ENCODE assay signal across 15 cellular contexts in the genomic region with DNA sequence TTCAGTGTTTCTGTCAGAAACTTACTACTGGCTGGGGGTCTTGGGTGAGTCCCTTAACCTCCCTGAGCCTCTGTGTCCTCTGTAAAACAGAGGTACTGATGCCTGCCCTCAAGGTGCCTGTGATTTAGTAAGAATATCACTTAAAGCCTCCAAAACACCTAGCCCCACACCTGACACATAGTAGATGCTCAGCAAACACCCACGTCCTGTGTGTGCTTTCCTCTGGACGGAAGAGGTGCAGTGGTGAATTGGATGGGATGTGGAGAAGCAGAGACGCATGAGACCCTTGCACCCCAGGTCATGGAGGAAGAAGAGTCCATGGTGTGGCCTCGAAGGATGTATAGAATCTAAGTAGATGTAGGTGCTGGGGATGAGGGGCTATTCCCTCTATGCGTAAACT.
DNase-seq lines count a peak whose midpoint lies in the region; ATAC-seq and TF ChIP-seq lines count a peak whose summit lies in the region.
"Had no signal": no experiment of that assay in that cellular context is flagged by ENCODE, and none has a peak within 500 bp of the region (broad histone marks: within the 10 kb centered on the region; RNA-seq: fewer than 3 reads in every experiment).

No MANE protein-coding gene starts in this region.

- H2BK20ac ChIP-seq in IMR-90 (ENCODE audit: low read depth, low read length), result peak overlapping the region; percentile 25; the same call in 1 of the 2 replicates

- no peak for TF ChIP-seq CTCF in activated CD8-positive, alpha-beta T cell treated with anti-CD3 and anti-CD28 coated beads for 36 hours (IDR thresholded peaks at IDR 0.05)
- no peak for TF ChIP-seq CTCF in IMR-90 (conservative IDR thresholded peaks at IDR 0.05; ENCODE audit: low read depth, low read length)

- peak overlapping the region; percentile 15 for H4K5ac ChIP-seq in IMR-90 (ENCODE audit: low read depth, low read length)

- no peak overlapping the region for H3K56ac ChIP-seq in IMR-90 (ENCODE audit: extremely low read depth, insufficient read depth, low read length)

- no peak for TF ChIP-seq RAD21 in IMR-90 (IDR thresholded peaks at IDR 0.05; ENCODE audit: low read length)

- H2AK5ac ChIP-seq in IMR-90 (ENCODE audit: low read depth, low read length), result peak overlapping the region; percentile 96

- BruUV-seq in IMR-90 (replicated peaks; lab: Mats Ljungman, UMichigan), result no TSS peak

- H3K36me3 Mint-ChIP-seq in activated CD8-positive, alpha-beta T cell treated with anti-CD3 and anti-CD28 coated beads, Interleukin-2, amount 10 ng/mL, durations not matched to agents 7 days and 5 days (ENCODE audit: low read depth), result peaks cover 27% of the 10 kb centered on the region
- H3K36me3 Mint-ChIP-seq in activated CD8-positive, alpha-beta T cell treated with anti-CD3 and anti-CD28 coated beads for 36 hours (ENCODE audit: low read depth), result peaks cover 12% of the 10 kb centered on the region
- H3K36me3 Mint-ChIP-seq in immature natural killer cell, result peaks cover 8 to 18% (median 9%) of the 10 kb centered on the region in 3 donors
- peaks cover 61% of the 10 kb centered on the region for H3K36me3 Mint-ChIP-seq in stimulated activated effector memory CD8-positive, alpha-beta T cell treated with anti-CD3 and anti-CD28 coated beads, Interleukin-12 subunit alpha, Interleukin-12 subunit beta, amount 100 ng/mL, for 72 hours

- no peak for DNase-seq in activated CD8-positive, alpha-beta T cell treated with anti-CD3 and anti-CD28 coated beads, Interleukin-2, amount 10 ng/mL, durations not matched to agents 7 days and 5 days
- DNase-seq in activated CD8-positive, alpha-beta T cell treated with anti-CD3 and anti-CD28 coated beads for 36 hours, result no peak
- DNase-seq in IMR-90 (no peak), immature natural killer cell (no peak), AG20443 (ENCODE audit: low spot score) (no peak), HUDEP-2 (lab: John Stamatoyannopoulos, UW; ENCODE audit: unreplicated experiment in 76 of 76) (no peak)
- DNase-seq in stimulated activated effector memory CD8-positive, alpha-beta T cell treated with anti-CD3 and anti-CD28 coated beads, Interleukin-12 subunit alpha, Interleukin-12 subunit beta, amount 100 ng/mL, for 72 hours (ENCODE audit: low spot score in 2 of 2), result no peak
- DNase-seq: 8988T, GF-D8, GOT3, MG63, NCI-H1930, NCI-H774 had no signal

- H3K18ac ChIP-seq in IMR-90 (ENCODE audit: low read depth, low read length), result peak overlapping the region; percentile 46

- H2AK9ac ChIP-seq in IMR-90 (replicated peaks; ENCODE audit: low read depth, low read length, poor library complexity), result peak overlapping the region; percentile 78

- no peaks in the 10 kb centered on the region for H3K9me3 ChIP-seq in IMR-90 (ENCODE audit: control insufficient read depth, insufficient read depth, low read length)
- H3K9me3 ChIP-seq: MG63 had no signal

- H2BK120ac ChIP-seq in IMR-90 (ENCODE audit: low read depth, low read length), result peak overlapping the region; percentile 46; the same call in 1 of the 2 replicates

- CTCF ChIA-PET in activated CD8-positive, alpha-beta T cell treated with anti-CD3 and anti-CD28 coated beads, Interleukin-2, amount 10 ng/mL, durations not matched to agents 7 days and 5 days (lab: Charles Lee), result interaction anchor here (1.0 kb wide), 1 partner anchor 13 kb away, joined by 3 read pairs; no protein-coding TSS in a partner anchor
- CTCF ChIA-PET in activated CD8-positive, alpha-beta T cell treated with anti-CD3 and anti-CD28 coated beads for 36 hours (lab: Charles Lee), result no interaction called here
- CTCF ChIA-PET in IMR-90 (lab: Yijun Ruan, JAX), result no interaction called here

- no peak overlapping the region for H3K23ac ChIP-seq in IMR-90 (ENCODE audit: low read depth, low read length)

- intact Hi-C loops in activated CD8-positive, alpha-beta T cell treated with anti-CD3 and anti-CD28 coated beads for 36 hours (cut with micrococcal nuclease), result no loop called here
- intact Hi-C loops in IMR-90 (cut with micrococcal nuclease), result no loop called here

- peaks cover 10% of the 10 kb centered on the region; the same call in 1 of the 2 replicates for H3K36me3 ChIP-seq in IMR-90 (ENCODE audit: control insufficient read depth, insufficient read depth, low read length)
- H3K36me3 ChIP-seq: MG63 had no signal

- H3K9me1 ChIP-seq in IMR-90 (ENCODE audit: insufficient read depth, low read length), result peaks cover 7% of the 10 kb centered on the region; the same call in 1 of the 2 replicates

- H3K14ac ChIP-seq in IMR-90 (replicated peaks; ENCODE audit: low read depth, low read length), result peak overlapping the region; percentile 29; the same call in 1 of the 2 replicates

- peaks cover 16% of the 10 kb centered on the region for H3K4me1 Mint-ChIP-seq in activated CD8-positive, alpha-beta T cell treated with anti-CD3 and anti-CD28 coated beads, Interleukin-2, amount 10 ng/mL, durations not matched to agents 7 days and 5 days (ENCODE audit: low read depth)
- H3K4me1 Mint-ChIP-seq in activated CD8-positive, alpha-beta T cell treated with anti-CD3 and anti-CD28 coated beads for 36 hours (ENCODE audit: low read depth), result peaks cover 9% of the 10 kb centered on the region
- peaks cover 20 to 40% of the 10 kb centered on the region in 2 donors for H3K4me1 Mint-ChIP-seq in immature natural killer cell
- peaks cover 28% of the 10 kb centered on the region for H3K4me1 Mint-ChIP-seq in stimulated activated effector memory CD8-positive, alpha-beta T cell treated with anti-CD3 and anti-CD28 coated beads, Interleukin-12 subunit alpha, Interleukin-12 subunit beta, amount 100 ng/mL, for 72 hours

- H2BK5ac ChIP-seq in IMR-90 (ENCODE audit: low read depth, low read length, poor library complexity, severe bottlenecking), result no peak overlapping the region

- 100% methylated on average over 2 of the region's 5 CpGs; no CpG with 5 or more reads in 1 of the 2 experiments for WGBS in IMR-90 (ENCODE audit: extremely low coverage in 2 of 2, insufficient read length in 1 of 2), 2 experiments

- no peaks in the 10 kb centered on the region for H3K9me3 Mint-ChIP-seq in activated CD8-positive, alpha-beta T cell treated with anti-CD3 and anti-CD28 coated beads, Interleukin-2, amount 10 ng/mL, durations not matched to agents 7 days and 5 days (ENCODE audit: insufficient read depth)
- H3K9me3 Mint-ChIP-seq in activated CD8-positive, alpha-beta T cell treated with anti-CD3 and anti-CD28 coated beads for 36 hours, result no peaks in the 10 kb centered on the region
- H3K9me3 Mint-ChIP-seq in immature natural killer cell, result no peaks in the 10 kb centered on the region
- no peaks in the 10 kb centered on the region for H3K9me3 Mint-ChIP-seq in stimulated activated effector memory CD8-positive, alpha-beta T cell treated with anti-CD3 and anti-CD28 coated beads, Interleukin-12 subunit alpha, Interleukin-12 subunit beta, amount 100 ng/mL, for 72 hours
- H3K9me3 Mint-ChIP-seq: CD14-positive monocyte had no signal

- peak overlapping the region; percentile 31; the same call in 1 of the 2 replicates for H3K4ac ChIP-seq in IMR-90 (ENCODE audit: low read depth, low read length)

- H4K91ac ChIP-seq in IMR-90 (ENCODE audit: insufficient read depth, low read depth, low read length), result peak overlapping the region; percentile 23; the same call in 1 of the 2 replicates

- no peak for TF ChIP-seq POLR2A in IMR-90 (IDR thresholded peaks at IDR 0.05; ENCODE audit: low read depth, low read length)

- dilution Hi-C loops in IMR-90 (cut with HindIII; ENCODE audit: low sequenced_read_pairs, unreplicated experiment), result no loop called here

- H2AFZ ChIP-seq in IMR-90 (replicated peaks; ENCODE audit: low read length, poor library complexity), result no peak overlapping the region

- no peak for ATAC-seq in activated CD8-positive, alpha-beta T cell treated with anti-CD3 and anti-CD28 coated beads, Interleukin-2, amount 10 ng/mL, durations not matched to agents 7 days and 5 days
- no peak for ATAC-seq in activated CD8-positive, alpha-beta T cell treated with anti-CD3 and anti-CD28 coated beads for 36 hours
- ATAC-seq in IMR-90 (ENCODE audit: low read depth) (no peak), HG03520 (IDR thresholded peaks at IDR 0.05; ENCODE audit: unreplicated experiment) (no peak)
- no peak for ATAC-seq in stimulated activated effector memory CD8-positive, alpha-beta T cell treated with anti-CD3 and anti-CD28 coated beads, Interleukin-12 subunit alpha, Interleukin-12 subunit beta, amount 100 ng/mL, for 72 hours

- in situ Hi-C loops in IMR-90 (cut with MboI; ENCODE audit: low sequenced_read_pairs), result no loop called here

- H3K4me3 ChIP-seq in IMR-90 (ENCODE audit: insufficient read depth, low read depth, low read length), result no peak overlapping the region
- H3K4me3 ChIP-seq: MG63 had no signal

- H3K27ac Mint-ChIP-seq in activated CD8-positive, alpha-beta T cell treated with anti-CD3 and anti-CD28 coated beads, Interleukin-2, amount 10 ng/mL, durations not matched to agents 7 days and 5 days, result peak overlapping the region; percentile 17
- no peak overlapping the region for H3K27ac Mint-ChIP-seq in activated CD8-positive, alpha-beta T cell treated with anti-CD3 and anti-CD28 coated beads for 36 hours
- H3K27ac Mint-ChIP-seq in immature natural killer cell, result peak overlapping the region; percentile 25 to 91 (median 55)
- H3K27ac Mint-ChIP-seq in stimulated activated effector memory CD8-positive, alpha-beta T cell treated with anti-CD3 and anti-CD28 coated beads, Interleukin-12 subunit alpha, Interleukin-12 subunit beta, amount 100 ng/mL, for 72 hours, result peak overlapping the region; percentile 44

- H3K79me1 ChIP-seq in IMR-90 (ENCODE audit: low read depth in 1 of 2, low read length in 2 of 2), result peaks cover 0 to 11% of the 10 kb centered on the region in 2 experiments; a peak in 2 of 4 replicates

- H3K27me3 ChIP-seq in IMR-90 (ENCODE audit: control insufficient read depth, insufficient read depth, low read length), result no peaks in the 10 kb centered on the region
- H3K27me3 ChIP-seq: MG63 had no signal

- H2BK15ac ChIP-seq in IMR-90 (ENCODE audit: low read depth, low read length), result 0 out of 3 replicates have a peak overlapping the region, but pooled peaks have one; percentile 15

- no peaks in the 10 kb centered on the region for H3K27me3 Mint-ChIP-seq in activated CD8-positive, alpha-beta T cell treated with anti-CD3 and anti-CD28 coated beads, Interleukin-2, amount 10 ng/mL, durations not matched to agents 7 days and 5 days (ENCODE audit: low read depth)
- H3K27me3 Mint-ChIP-seq in activated CD8-positive, alpha-beta T cell treated with anti-CD3 and anti-CD28 coated beads for 36 hours, result no peaks in the 10 kb centered on the region
- peaks cover 0 to 10% (median 2%) of the 10 kb centered on the region in 3 donors for H3K27me3 Mint-ChIP-seq in immature natural killer cell (ENCODE audit: low read depth in 3 of 3)

- H3K4me3 Mint-ChIP-seq in activated CD8-positive, alpha-beta T cell treated with anti-CD3 and anti-CD28 coated beads, Interleukin-2, amount 10 ng/mL, durations not matched to agents 7 days and 5 days, result no peak overlapping the region
- H3K4me3 Mint-ChIP-seq in activated CD8-positive, alpha-beta T cell treated with anti-CD3 and anti-CD28 coated beads for 36 hours, result no peak overlapping the region
- peak overlapping the region in 1 of 5 donors; percentile 12 for H3K4me3 Mint-ChIP-seq in immature natural killer cell
- H3K4me3 Mint-ChIP-seq in stimulated activated effector memory CD8-positive, alpha-beta T cell treated with anti-CD3 and anti-CD28 coated beads, Interleukin-12 subunit alpha, Interleukin-12 subunit beta, amount 100 ng/mL, for 72 hours, result no peak overlapping the region
- H3K4me3 Mint-ChIP-seq: CD14-positive monocyte had no signal

- H3K4me2 ChIP-seq in IMR-90 (ENCODE audit: low read depth, low read length), result no peak overlapping the region

- POLR2A ChIA-PET in activated CD8-positive, alpha-beta T cell treated with anti-CD3 and anti-CD28 coated beads, Interleukin-2, amount 10 ng/mL, durations not matched to agents 7 days and 5 days (lab: Charles Lee), result no interaction called here
- POLR2A ChIA-PET in activated CD8-positive, alpha-beta T cell treated with anti-CD3 and anti-CD28 coated beads for 36 hours (lab: Charles Lee), result no interaction called here
- POLR2A ChIA-PET in IMR-90 (lab: Charles Lee; ENCODE audit: unreplicated experiment), result no interaction called here

- H3K4me1 ChIP-seq in IMR-90 (ENCODE audit: control insufficient read depth, insufficient read depth, low read length), result peaks cover 10% of the 10 kb centered on the region

- peak overlapping the region; percentile 22; the same call in 1 of the 2 replicates for H3K9ac ChIP-seq in IMR-90 (ENCODE audit: low read depth, low read length)

- H4K8ac ChIP-seq in IMR-90 (ENCODE audit: low read depth in 2 of 2, low read length in 2 of 2), result no peak overlapping the region

- peak overlapping the region; percentile 50; the same call in 1 of the 2 replicates for H3K27ac ChIP-seq in IMR-90 (ENCODE audit: insufficient read depth, low read length)

- peaks cover 2% of the 10 kb centered on the region; the same call in 1 of the 2 replicates for H4K20me1 ChIP-seq in IMR-90 (ENCODE audit: insufficient read depth, low read length)
